ENCODE assay signal across 11 cellular contexts in genomic region chr16:28183441-28183840, GRCh38. TPM values are rescaled to one million over a fixed set of nuclear protein-coding genes. Genes with fewer than 3 reads are reported as not detected.
DNase-seq lines count a peak whose midpoint lies in the region; TF ChIP-seq lines count a peak whose summit lies in the region.
"Had no signal": no experiment of that assay in that cellular context is flagged by ENCODE, and none has a peak within 500 bp of the region (broad histone marks: within the 10 kb centered on the region; RNA-seq: fewer than 3 reads in every experiment).

No MANE protein-coding gene starts in this region.

- no peak overlapping the region for H2AFZ ChIP-seq in osteoblast (ENCODE audit: low read length)

- H3K4me3 Mint-ChIP-seq in activated CD4-positive, alpha-beta T cell treated with anti-CD3 and anti-CD28 coated beads, Interleukin-2, amount 10 ng/mL, durations not matched to agents 24 days and 14 days = peak overlapping the region; percentile 7
- H3K4me3 Mint-ChIP-seq in activated naive CD8-positive, alpha-beta T cell = no peak overlapping the region

- H3K36me3 ChIP-seq in HEK293 (ENCODE audit: control insufficient read depth in 2 of 2, insufficient read depth in 1 of 2, low read length in 2 of 2) (peaks cover 0 to 4% of the 10 kb centered on the region in 2 experiments; a peak in 1 of 3 replicates), osteoblast (ENCODE audit: insufficient read depth, low read length) (peaks cover 4% of the 10 kb centered on the region), testis (ENCODE audit: low read depth, missing control alignments) (no peaks in the 10 kb centered on the region)

- no peaks in the 10 kb centered on the region for H3K27me3 ChIP-seq in osteoblast (ENCODE audit: insufficient read depth, low read length)
- no peaks in the 10 kb centered on the region for H3K27me3 ChIP-seq in testis

- H3K27ac ChIP-seq in HEK293 (ENCODE audit: extremely low read depth, low read depth, low read length) = peak overlapping the region; percentile 3; the same call in 1 of the 2 replicates
- H3K27ac ChIP-seq in osteoblast (ENCODE audit: low read depth, low read length) = peak overlapping the region; percentile 19
- no peak overlapping the region for H3K27ac ChIP-seq in testis
- H3K27ac ChIP-seq: VCaP had no signal

- H4K20me1 ChIP-seq in osteoblast (ENCODE audit: insufficient read depth, low read length) = peaks cover 56% of the 10 kb centered on the region

- H3K4me1 Mint-ChIP-seq in activated CD4-positive, alpha-beta T cell treated with anti-CD3 and anti-CD28 coated beads, Interleukin-2, amount 10 ng/mL, durations not matched to agents 24 days and 14 days = peaks cover 79% of the 10 kb centered on the region
- H3K4me1 Mint-ChIP-seq in activated naive CD8-positive, alpha-beta T cell (ENCODE audit: low read depth) = peaks cover 89% of the 10 kb centered on the region

- no peak overlapping the region for H3K4me3 ChIP-seq in HEK293 (ENCODE audit: low read depth, low read length)
- H3K4me3 ChIP-seq in osteoblast (ENCODE audit: insufficient read depth, low read length) = no peak overlapping the region
- H3K4me3 ChIP-seq in testis = no peak overlapping the region

- H3K27ac Mint-ChIP-seq in activated CD4-positive, alpha-beta T cell treated with anti-CD3 and anti-CD28 coated beads, Interleukin-2, amount 10 ng/mL, durations not matched to agents 24 days and 14 days = peak overlapping the region; percentile 72
- peak overlapping the region; percentile 95 for H3K27ac Mint-ChIP-seq in activated naive CD8-positive, alpha-beta T cell

- H3K4me2 ChIP-seq in osteoblast (ENCODE audit: insufficient read depth, low read length) = no peak overlapping the region

- H3K4me1 ChIP-seq in HEK293 (ENCODE audit: control insufficient read depth, insufficient read depth, low read length) (peaks cover 23% of the 10 kb centered on the region), osteoblast (ENCODE audit: insufficient read depth, low read length) (peaks cover 60% of the 10 kb centered on the region), testis (peaks cover 27% of the 10 kb centered on the region)

- no peaks in the 10 kb centered on the region for H3K9me3 Mint-ChIP-seq in activated CD4-positive, alpha-beta T cell treated with anti-CD3 and anti-CD28 coated beads, Interleukin-2, amount 10 ng/mL, durations not matched to agents 24 days and 14 days
- peaks cover 4% of the 10 kb centered on the region for H3K9me3 Mint-ChIP-seq in activated naive CD8-positive, alpha-beta T cell (ENCODE audit: low read depth)

- CTCF ChIA-PET in HEK293 (lab: Yijun Ruan, JAX) = interaction anchor here (0.6 kb wide), 1 partner anchor 194 kb away, joined by 3 read pairs; no protein-coding TSS in a partner anchor

- H3K36me3 Mint-ChIP-seq in activated CD4-positive, alpha-beta T cell treated with anti-CD3 and anti-CD28 coated beads, Interleukin-2, amount 10 ng/mL, durations not matched to agents 24 days and 14 days (ENCODE audit: low read depth) = peaks cover 48% of the 10 kb centered on the region
- peaks cover 23% of the 10 kb centered on the region for H3K36me3 Mint-ChIP-seq in activated naive CD8-positive, alpha-beta T cell

- POLR2A ChIA-PET in HEK293 (lab: Yijun Ruan, JAX) = interaction anchor here (1.9 kb wide), 1 partner anchor 11 kb away, joined by 4 read pairs; no protein-coding TSS in a partner anchor

- intact Hi-C loops in activated CD4-positive, alpha-beta T cell treated with anti-CD3 and anti-CD28 coated beads, Interleukin-2, amount 10 ng/mL, durations not matched to agents 24 days and 14 days (cut with micrococcal nuclease) = no loop called here
- intact Hi-C loops in testis (cut with DNase I; ENCODE audit: low total_unique reads) = no loop called here

- 91 to 95% methylated on average over 2 of the region's 2 CpGs for WGBS in testis, 2 donors

- TF ChIP-seq POLR2A in testis (IDR thresholded peaks at IDR 0.05) = no peak

- peaks cover 90% of the 10 kb centered on the region for H3K79me2 ChIP-seq in osteoblast (ENCODE audit: insufficient read depth, low read length)

- H3K27me3 Mint-ChIP-seq in activated CD4-positive, alpha-beta T cell treated with anti-CD3 and anti-CD28 coated beads, Interleukin-2, amount 10 ng/mL, durations not matched to agents 24 days and 14 days = no peaks in the 10 kb centered on the region
- no peaks in the 10 kb centered on the region for H3K27me3 Mint-ChIP-seq in activated naive CD8-positive, alpha-beta T cell

- H3K9me3 ChIP-seq in HEK293 (ENCODE audit: control insufficient read depth, insufficient read depth, low read depth, low read length) (no peaks in the 10 kb centered on the region), osteoblast (ENCODE audit: low read depth, low read length) (no peaks in the 10 kb centered on the region), testis (no peaks in the 10 kb centered on the region)

- DNase-seq in activated CD4-positive, alpha-beta T cell treated with anti-CD3 and anti-CD28 coated beads, Interleukin-2, amount 10 ng/mL, durations not matched to agents 24 days and 14 days = no peak
- DNase-seq in activated CD4-positive, alpha-beta T cell treated with anti-CD3 and anti-CD28 coated beads, Interleukin-2, amount 50 U/mL, for 48 hours = no peak
- DNase-seq in osteoblast (ENCODE audit: insufficient read length, low spot score, missing footprints) = no peak
- DNase-seq in stimulated activated CD4-positive, alpha-beta T cell treated with anti-CD3 and anti-CD28 coated beads, Interleukin-1b, Interleukin-23, amount 100 ng/mL, for 48 hours = no peak
- DNase-seq in NCI-H1417 (lab: John Stamatoyannopoulos, UW) = no peak
- DNase-seq in testis = no peak
- DNase-seq: activated T-cell treated with anti-CD3 and anti-CD28 coated beads, Interleukin-2, amount 50 U/mL, for 48 hours; MM.1S had no signal

- TF ChIP-seq CTCF in HEK293 (tag by site-specific recombination; IDR thresholded peaks at IDR 0.05) (no peak), osteoblast (IDR thresholded peaks at IDR 0.05; ENCODE audit: extremely low read depth, low read depth, low read length) (no peak), testis (IDR thresholded peaks at IDR 0.05) (no peak)

TF ChIP-seq in HEK293, 187 proteins besides CTCF, POLR2A, EP300 and RAD21 (continues in another document):
- TF ChIP-seq TCF7L2 (IDR thresholded peaks at IDR 0.05; ENCODE audit: borderline replicate concordance, low read depth, low read length) = peak; percentile 15; the same call in 1 of the 2 replicates
- no peak for TF ChIP-seq ZSCAN4 (tag by site-specific recombination; IDR thresholded peaks at IDR 0.05)
- no peak for TF ChIP-seq TSHZ1 (tag by site-specific recombination; IDR thresholded peaks at IDR 0.05; ENCODE audit: borderline replicate concordance)
- TF ChIP-seq ZNF394 (tag by site-specific recombination; IDR thresholded peaks at IDR 0.05; ENCODE audit: borderline replicate concordance) = no peak
- no peak for TF ChIP-seq ZNF670 (tag by site-specific recombination; IDR thresholded peaks at IDR 0.05; ENCODE audit: low read depth)
- TF ChIP-seq ZNF610 (tag by site-specific recombination; IDR thresholded peaks at IDR 0.05; ENCODE audit: borderline replicate concordance) = no peak
- TF ChIP-seq SALL2 (tag by site-specific recombination; IDR thresholded peaks at IDR 0.05; ENCODE audit: borderline replicate concordance) = no peak

RNA-seq across cellular contexts. Expression of gene XPO6, which starts 28.3 kb away (rescaled TPM):
- total RNA-seq in activated CD4-positive, alpha-beta T cell treated with anti-CD3 and anti-CD28 coated beads, Interleukin-2, amount 10 ng/mL, durations not matched to agents 24 days and 14 days = 230 and 245 TPM in 2 replicates
- total RNA-seq in osteoblast (82.2 and 102 TPM in 2 replicates), testis (100 to 1,000 TPM; 238 to 283 TPM)
- polyA plus RNA-seq in testis (ENCODE audit: insufficient read depth, low read depth, low replicate concordance) = 216 TPM

Comparison
In these comparisons a context has a peak if more than half of its experiments do, and no peak if none do; other contexts are left out.
1. H3K27ac ChIP-seq: peak in HEK293 (single experiment) and osteoblast (single experiment); none in testis (0 of 2).